ENCODE assay signal across 21 cellular contexts in the genomic region with DNA sequence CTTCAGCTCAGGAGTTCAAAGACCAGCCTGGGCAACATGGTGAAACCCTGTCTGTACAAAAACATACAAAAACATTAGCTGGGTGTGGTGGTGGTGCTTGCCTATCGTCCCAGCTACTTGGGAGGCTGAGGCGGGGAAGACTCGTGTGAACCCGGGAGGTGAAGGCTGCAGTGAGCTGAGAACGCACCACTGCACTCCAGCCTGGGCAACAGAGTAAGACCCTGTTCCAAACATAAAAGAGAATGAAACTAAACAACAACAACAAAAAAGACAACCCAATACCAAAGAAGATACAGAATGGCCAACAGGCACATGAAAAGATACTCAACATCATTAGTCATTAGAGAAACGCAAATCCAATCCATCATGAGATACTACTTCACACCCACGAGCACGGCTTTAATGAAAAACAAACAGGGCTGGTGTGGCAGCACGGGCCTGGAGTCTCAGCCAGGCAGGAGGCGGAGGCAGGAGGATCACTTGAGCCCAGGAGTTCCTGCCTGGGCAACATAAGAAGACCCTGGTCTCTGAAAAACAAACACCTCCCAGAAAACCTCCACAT.
"Had no signal": no experiment of that assay in that cellular context is flagged by ENCODE, and none has a peak within 500 bp of the region (broad histone marks: within the 10 kb centered on the region; RNA-seq: fewer than 3 reads in every experiment).

No MANE protein-coding gene starts in this region.

- H3K27ac ChIP-seq: colonic mucosa, foreskin keratinocyte, left ventricle myocardium inferior, lower lobe of right lung, psoas muscle, sigmoid colon, skin epidermis, stomach, thoracic aorta, transverse colon had no signal

- H3K36me3 ChIP-seq: colonic mucosa, left ventricle myocardium inferior, lower lobe of right lung, sigmoid colon, stomach, thoracic aorta, transverse colon had no signal

- H3K9me3 Mint-ChIP-seq: memory B cell had no signal

- H3K4me3 Mint-ChIP-seq: memory B cell; naive thymus-derived CD4-positive, alpha-beta T cell had no signal

- H3K27ac Mint-ChIP-seq: memory B cell had no signal

- H3K27me3 Mint-ChIP-seq: memory B cell; naive thymus-derived CD4-positive, alpha-beta T cell had no signal

- H3K36me3 Mint-ChIP-seq: memory B cell; naive thymus-derived CD4-positive, alpha-beta T cell had no signal

- H3K4me3 ChIP-seq: colonic mucosa, left ventricle myocardium inferior, lower lobe of right lung, psoas muscle, sigmoid colon, skin epidermis, stomach, thoracic aorta, transverse colon had no signal

- H3K27me3 ChIP-seq: colonic mucosa, foreskin keratinocyte, sigmoid colon, stomach, transverse colon had no signal

- ATAC-seq: foreskin keratinocyte; left cardiac atrium; lower lobe of right lung; naive thymus-derived CD4-positive, alpha-beta T cell; psoas muscle had no signal

- DNase-seq: cerebellar nuclear complex; colonic mucosa; dermis blood vessel endothelial cell; erythroblast; foreskin keratinocyte; kidney; left cardiac atrium; left ventricle myocardium inferior; lower lobe of right lung; naive thymus-derived CD4-positive, alpha-beta T cell; psoas muscle; retina; sigmoid colon; stimulated activated CD4-positive, alpha-beta T cell treated with anti-CD3 and anti-CD28 coated beads, Interleukin-12 subunit alpha, Interleukin-12 subunit beta, amount 100 ng/mL, for 4 hours; stimulated activated naive CD4-positive, alpha-beta T cell; stomach; substantia nigra; transverse colon had no signal

- H3K9me3 ChIP-seq: colonic mucosa, left ventricle myocardium inferior, lower lobe of right lung, psoas muscle, sigmoid colon, stomach, thoracic aorta, transverse colon had no signal
